In the genomic region with DNA sequence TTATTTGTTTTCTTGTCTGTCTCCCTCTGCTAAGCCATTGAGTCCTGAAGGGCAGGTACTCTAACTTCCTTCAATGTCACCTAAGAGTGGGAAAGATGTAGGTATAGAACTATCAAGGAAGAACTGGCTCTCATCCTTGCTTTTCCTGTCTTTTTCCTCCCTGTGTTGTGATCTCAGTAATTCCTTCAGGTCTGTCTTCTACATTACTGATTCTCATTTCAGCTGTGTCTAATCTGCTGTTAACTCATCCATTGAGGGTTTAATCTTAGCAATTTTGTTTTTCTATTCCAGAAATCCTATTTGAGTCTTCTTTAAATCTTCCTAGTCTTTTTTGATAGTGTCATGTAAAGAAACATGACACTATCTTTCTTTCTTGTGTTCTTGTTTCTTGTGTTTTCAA, we compare ENCODE assay signal across 28 cellular contexts.
"Had no signal": no experiment of that assay in that cellular context is flagged by ENCODE, and none has a peak within 500 bp of the region (broad histone marks: within the 10 kb centered on the region; RNA-seq: fewer than 3 reads in every experiment).

No MANE protein-coding gene starts in this region.

- H3K27ac ChIP-seq: colonic mucosa, coronary artery, dorsolateral prefrontal cortex, epithelial cell of prostate, esophagus muscularis mucosa, esophagus squamous epithelium, foreskin keratinocyte, gastrocnemius medialis, gastroesophageal sphincter, heart right ventricle, hepatocyte had no signal

- H3K27ac Mint-ChIP-seq: dendritic cell treated with granulocyte-macrophage colony-stimulating factor and Interleukin-4, amounts not matched to agents 40 ng/mL and 50 ng/mL, for 4 days; effector memory CD8-positive, alpha-beta T cell had no signal

- H2AFZ ChIP-seq: hepatocyte had no signal

- H3K4me2 ChIP-seq: hepatocyte had no signal

- H3K4me3 ChIP-seq: colonic mucosa, coronary artery, dorsolateral prefrontal cortex, esophagus muscularis mucosa, esophagus squamous epithelium, gastrocnemius medialis, gastroesophageal sphincter, heart right ventricle, hepatocyte had no signal

- H3K4me3 Mint-ChIP-seq: dendritic cell treated with granulocyte-macrophage colony-stimulating factor and Interleukin-4, amounts not matched to agents 40 ng/mL and 50 ng/mL, for 4 days; effector memory CD8-positive, alpha-beta T cell had no signal

- H3K27me3 Mint-ChIP-seq: dendritic cell treated with granulocyte-macrophage colony-stimulating factor and Interleukin-4, amounts not matched to agents 40 ng/mL and 50 ng/mL, for 4 days had no signal

- H3K4me1 ChIP-seq: colonic mucosa, esophagus muscularis mucosa, esophagus squamous epithelium, foreskin keratinocyte, gastrocnemius medialis, gastroesophageal sphincter, heart right ventricle had no signal

- H3K9me3 ChIP-seq: colonic mucosa had no signal

- H3K36me3 ChIP-seq: colonic mucosa, esophagus muscularis mucosa, esophagus squamous epithelium, gastrocnemius medialis, gastroesophageal sphincter, heart right ventricle had no signal

- DNase-seq: colonic mucosa; cortex of kidney; dermis blood vessel endothelial cell; dorsolateral prefrontal cortex; effector CD4-positive, alpha-beta T cell; effector CD8-positive, alpha-beta T cell; effector memory CD4-positive, alpha-beta T cell; effector memory CD8-positive, alpha-beta T cell; erythroblast; esophagus squamous epithelium; foreskin fibroblast; foreskin keratinocyte; foreskin melanocyte; gastrocnemius medialis; glutamatergic neuron; head of caudate nucleus; heart right ventricle had no signal

- ATAC-seq: effector memory CD8-positive, alpha-beta T cell; esophagus mucosa; foreskin keratinocyte; gastrocnemius medialis; gastroesophageal sphincter; heart right ventricle had no signal

- H3K27me3 ChIP-seq: colonic mucosa, esophagus muscularis mucosa, esophagus squamous epithelium, foreskin keratinocyte, gastrocnemius medialis, gastroesophageal sphincter, heart right ventricle, hepatocyte had no signal

- FAIRE-seq: colon, endometrium, endothelial cell of umbilical vein, frontal cortex had no signal

- H3K79me2 ChIP-seq: hepatocyte had no signal
